ENCODE assay signal across 31 cellular contexts in genomic region chr11:113043704-113044103, GRCh38.
"Had no signal": no experiment of that assay in that cellular context is flagged by ENCODE, and none has a peak within 500 bp of the region (broad histone marks: within the 10 kb centered on the region; RNA-seq: fewer than 3 reads in every experiment).

No MANE protein-coding gene starts in this region.

- H3K27ac Mint-ChIP-seq: naive B cell; natural killer cell; nephron progenitor cell; neural progenitor cell; stimulated activated naive B cell treated with anti-CD40 and anti-IgM and Interleukin-4, amounts not matched to agents 10 μg/mL and 1 μg/mL and 100 μg/mL, for 72 hours had no signal

- H3K27me3 ChIP-seq: left lung, neural progenitor cell, neutrophil, right atrium auricular region, suprapubic skin, tibial artery, upper lobe of right lung had no signal

- H3K9ac ChIP-seq: neural progenitor cell, parathyroid adenoma had no signal

- H3K4me2 ChIP-seq: neural progenitor cell had no signal

- ATAC-seq: left colon; left lung; lower lobe of right lung; natural killer cell; sciatic nerve; stimulated activated naive B cell treated with anti-CD40 and anti-IgM and Interleukin-4, amounts not matched to agents 10 μg/mL and 1 μg/mL and 100 μg/mL, for 72 hours; stimulated activated naive CD8-positive, alpha-beta T cell treated with anti-CD3 and anti-CD28 coated beads, Interleukin-15, Interleukin-2, amounts not matched to agents 100 U/mL and 50 U/mL, for 24 hours; upper lobe of right lung had no signal

- H3K4me3 Mint-ChIP-seq: immature natural killer cell; natural killer cell; nephron progenitor cell; neural progenitor cell; stimulated activated naive B cell treated with anti-CD40 and anti-IgM and Interleukin-4, amounts not matched to agents 10 μg/mL and 1 μg/mL and 100 μg/mL, for 72 hours had no signal

- FAIRE-seq: islet of Langerhans, kidney, urothelium cell line had no signal

- DNase-seq: hippocampal formation; immature natural killer cell; kidney; left colon; left lung; lower lobe of right lung; mammary epithelial cell; mesenchymal stem cell; naive B cell; natural killer cell; nephron progenitor cell; occipital lobe; stimulated activated CD4-positive, alpha-beta T cell treated with anti-CD3 and anti-CD28 coated beads, Interleukin-12 subunit alpha, Interleukin-12 subunit beta, amount 100 ng/mL, for 4 hours; stimulated activated CD4-positive, alpha-beta T cell treated with anti-CD3 and anti-CD28 coated beads, Interleukin-15, amount 100 ng/mL, for 24 hours; stimulated activated CD4-positive, alpha-beta T cell treated with anti-CD3 and anti-CD28 coated beads, Interleukin-2, amount 100 ng/mL, for 24 hours; stimulated activated CD4-positive, alpha-beta T cell treated with anti-CD3 and anti-CD28 coated beads, Interleukin-4, amount 100 ng/mL, for 1 hour; stimulated activated naive B cell treated with anti-CD40 and anti-IgM and Interleukin-4, amounts not matched to agents 10 μg/mL and 1 μg/mL and 100 μg/mL, for 72 hours; stimulated activated naive CD8-positive, alpha-beta T cell treated with anti-CD3 and anti-CD28 coated beads, Interleukin-15, Interleukin-2, amounts not matched to agents 100 U/mL and 50 U/mL, for 24 hours; tibial artery; trophoblast cell; upper lobe of right lung had no signal

- H3K4me1 Mint-ChIP-seq: naive B cell; neural progenitor cell; stimulated activated naive B cell treated with anti-CD40 and anti-IgM and Interleukin-4, amounts not matched to agents 10 μg/mL and 1 μg/mL and 100 μg/mL, for 72 hours had no signal

- H3K27ac ChIP-seq: left lung, lower lobe of right lung, neural progenitor cell, neutrophil, parathyroid adenoma, right atrium auricular region, skin epidermis, suprapubic skin, thoracic aorta, tibial artery, upper lobe of right lung had no signal

- H3K36me3 Mint-ChIP-seq: naive B cell; natural killer cell; neural progenitor cell; stimulated activated naive B cell treated with anti-CD40 and anti-IgM and Interleukin-4, amounts not matched to agents 10 μg/mL and 1 μg/mL and 100 μg/mL, for 72 hours had no signal

- H3K79me2 ChIP-seq: parathyroid adenoma had no signal

- H2AFZ ChIP-seq: neural progenitor cell, parathyroid adenoma had no signal

- H3K9me3 ChIP-seq: left lung, lower lobe of right lung, neutrophil, right atrium auricular region, suprapubic skin, thoracic aorta, tibial artery, upper lobe of right lung had no signal

- H3K4me1 ChIP-seq: left lung, lower lobe of right lung, neural progenitor cell, parathyroid adenoma, right atrium auricular region, suprapubic skin, tibial artery, upper lobe of right lung had no signal

- H3K4me3 ChIP-seq: left lung, lower lobe of right lung, neural progenitor cell, right atrium auricular region, skin epidermis, suprapubic skin, thoracic aorta, tibial artery, upper lobe of right lung had no signal

- H3K36me3 ChIP-seq: left lung, lower lobe of right lung, neural progenitor cell, neutrophil, right atrium auricular region, suprapubic skin, thoracic aorta, tibial artery, upper lobe of right lung had no signal
